In the genomic region with DNA sequence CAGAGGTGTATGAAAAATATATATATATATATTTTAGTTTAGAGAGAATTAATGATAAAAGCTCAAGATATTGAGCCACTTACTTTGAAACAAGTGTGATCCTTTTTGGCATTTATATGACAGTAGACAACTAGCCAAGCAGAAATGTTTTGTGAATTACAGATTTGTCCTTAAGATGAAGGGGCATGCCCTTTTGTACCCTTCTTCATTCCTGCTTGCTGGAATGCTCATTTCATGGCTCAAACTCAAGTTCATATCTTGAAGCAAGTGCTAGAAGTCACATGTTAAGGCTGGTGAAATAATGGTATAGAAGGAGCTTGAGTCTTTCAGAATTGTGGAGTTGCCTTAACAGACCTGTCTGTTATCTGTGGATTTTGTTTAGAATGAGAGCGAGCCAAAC, we compare ENCODE assay signal across 33 cellular contexts.
"Had no signal": no experiment of that assay in that cellular context is flagged by ENCODE, and none has a peak within 500 bp of the region (broad histone marks: within the 10 kb centered on the region; RNA-seq: fewer than 3 reads in every experiment).

No MANE protein-coding gene starts in this region.

- H3K4me3 Mint-ChIP-seq: activated naive CD8-positive, alpha-beta T cell; brain; effector memory CD8-positive, alpha-beta T cell; naive thymus-derived CD4-positive, alpha-beta T cell; neural crest cell; stimulated activated naive CD8-positive, alpha-beta T cell treated with anti-CD3 and anti-CD28 coated beads, Interleukin-15, amount 100 ng/mL, for 72 hours; T-helper 1 cell treated with Interleukin-12 subunit alpha and Interleukin-12 subunit beta and Interleukin-4 antibody, amounts not matched to agents 30 μg/mL and 1 μg/mL, for 36 hours; type B pancreatic cell had no signal

- H3K4me3 ChIP-seq: adrenal gland, ascending aorta, cardiac muscle cell, gastrocnemius medialis, left ventricle myocardium inferior, right atrium auricular region, uterus had no signal

- H3K27ac Mint-ChIP-seq: activated naive CD8-positive, alpha-beta T cell; brain; effector memory CD8-positive, alpha-beta T cell; naive thymus-derived CD4-positive, alpha-beta T cell; stimulated activated naive CD8-positive, alpha-beta T cell treated with anti-CD3 and anti-CD28 coated beads, Interleukin-15, amount 100 ng/mL, for 72 hours; T-helper 1 cell treated with Interleukin-12 subunit alpha and Interleukin-12 subunit beta and Interleukin-4 antibody, amounts not matched to agents 30 μg/mL and 1 μg/mL, for 36 hours; type B pancreatic cell had no signal

- H3K36me3 ChIP-seq: adrenal gland, ascending aorta, cardiac muscle cell, gastrocnemius medialis, left ventricle myocardium inferior, right atrium auricular region, uterus had no signal

- H3K27me3 ChIP-seq: adrenal gland, ascending aorta, cardiac muscle cell, gastrocnemius medialis, right atrium auricular region, uterus had no signal

- H3K36me3 Mint-ChIP-seq: activated naive CD8-positive, alpha-beta T cell; naive thymus-derived CD4-positive, alpha-beta T cell; type B pancreatic cell had no signal

- DNase-seq: activated CD4-positive, alpha-beta T cell treated with anti-CD3 and anti-CD28 coated beads for 4 hours; activated CD4-positive, alpha-beta T cell treated with anti-CD3 and anti-CD28 coated beads, Interleukin-2, amount 50 U/mL, for 48 hours; activated CD8-positive, alpha-beta memory T cell treated with anti-CD3 and anti-CD28 coated beads for 24 hours; activated effector memory CD4-positive, alpha-beta T cell treated with Interleukin-2 at 50 U/mL for 16 hours; activated naive CD4-positive, alpha-beta T cell treated with Interleukin-2 at 50 U/mL for 16 hours; adrenal gland; cerebellar nuclear complex; cortex of kidney; effector memory CD8-positive, alpha-beta T cell; gastrocnemius medialis; glutamatergic neuron; islet precursor cell; left ventricle myocardium inferior; mammary epithelial cell; midbrain; naive thymus-derived CD4-positive, alpha-beta T cell; nucleus accumbens; stimulated activated CD4-positive, alpha-beta T cell treated with anti-CD3 and anti-CD28 coated beads, Interleukin-2, amount 100 ng/mL, for 48 hours; stimulated activated naive CD8-positive, alpha-beta T cell treated with anti-CD3 and anti-CD28 coated beads, Interleukin-15, amount 100 ng/mL, for 72 hours; substantia nigra; SW 1271; T-helper 9 cell; uterus had no signal

- H3K9ac ChIP-seq: parathyroid adenoma had no signal

- H3K27me3 Mint-ChIP-seq: brain; effector memory CD8-positive, alpha-beta T cell; stimulated activated naive CD8-positive, alpha-beta T cell treated with anti-CD3 and anti-CD28 coated beads, Interleukin-15, amount 100 ng/mL, for 72 hours; type B pancreatic cell had no signal

- H3K79me2 ChIP-seq: parathyroid adenoma had no signal

- H3K27ac ChIP-seq: adrenal gland, cardiac muscle cell, gastrocnemius medialis, left ventricle myocardium inferior, parathyroid adenoma, right atrium auricular region, uterus, VCaP had no signal

- H3K9me3 ChIP-seq: gastrocnemius medialis, uterus had no signal

- H3K4me1 ChIP-seq: adrenal gland, gastrocnemius medialis, left ventricle myocardium inferior, parathyroid adenoma, right atrium auricular region, uterus had no signal

- H2AFZ ChIP-seq: parathyroid adenoma had no signal

- H3K9me3 Mint-ChIP-seq: T-helper 1 cell treated with Interleukin-12 subunit alpha and Interleukin-12 subunit beta and Interleukin-4 antibody, amounts not matched to agents 30 μg/mL and 1 μg/mL, for 36 hours had no signal

- H3K4me1 Mint-ChIP-seq: stimulated activated naive CD8-positive, alpha-beta T cell treated with anti-CD3 and anti-CD28 coated beads, Interleukin-15, amount 100 ng/mL, for 72 hours had no signal
